ENCODE assay signal across 8 cellular contexts in genomic region chr1:198937231-198938031, GRCh38.
A peak's percentile ranks its signal among the peaks of the same experiment; 100 is the strongest.
DNase-seq lines count a peak whose midpoint lies in the region; ATAC-seq and TF ChIP-seq lines count a peak whose summit lies in the region.

No MANE protein-coding gene starts in this region.

- H3K27me3 ChIP-seq in vagina, result no peaks in the 10 kb centered on the region

- H3K27me3 Mint-ChIP-seq in activated T-helper 2 cell treated with anti-CD3 and anti-CD28 coated beads, Interferon-gamma antibody, Interleukin-2, Interleukin-4, amounts not matched to agents 10 μg/mL and 5 μg/mL and 100 μg/mL, durations not matched to agents 14 hours and 24 hours and 36 hours (ENCODE audit: low read depth), result no peaks in the 10 kb centered on the region
- no peaks in the 10 kb centered on the region for H3K27me3 Mint-ChIP-seq in neural crest cell (ENCODE audit: low read depth)

- H3K27ac Mint-ChIP-seq in activated T-helper 2 cell treated with anti-CD3 and anti-CD28 coated beads, Interferon-gamma antibody, Interleukin-2, Interleukin-4, amounts not matched to agents 10 μg/mL and 5 μg/mL and 100 μg/mL, durations not matched to agents 14 hours and 24 hours and 36 hours, result peak overlapping the region; percentile 93
- peak overlapping the region; percentile 94 for H3K27ac Mint-ChIP-seq in neural crest cell (ENCODE audit: unreplicated experiment)

- peaks cover 15% of the 10 kb centered on the region for H3K36me3 Mint-ChIP-seq in activated T-helper 2 cell treated with anti-CD3 and anti-CD28 coated beads, Interferon-gamma antibody, Interleukin-2, Interleukin-4, amounts not matched to agents 10 μg/mL and 5 μg/mL and 100 μg/mL, durations not matched to agents 14 hours and 24 hours and 36 hours (ENCODE audit: low read depth)
- H3K36me3 Mint-ChIP-seq in neural crest cell (ENCODE audit: low read depth), result no peaks in the 10 kb centered on the region

- H3K4me3 Mint-ChIP-seq in activated T-helper 2 cell treated with anti-CD3 and anti-CD28 coated beads, Interferon-gamma antibody, Interleukin-2, Interleukin-4, amounts not matched to agents 10 μg/mL and 5 μg/mL and 100 μg/mL, durations not matched to agents 14 hours and 24 hours and 36 hours (ENCODE audit: low read depth), result no peak overlapping the region
- H3K4me3 Mint-ChIP-seq in neural crest cell, result no peak overlapping the region

- no peaks in the 10 kb centered on the region for H3K9me3 ChIP-seq in vagina

- TF ChIP-seq POLR2A in vagina (IDR thresholded peaks at IDR 0.05), result peak in 1 of 2 donors; percentile 49

- no peaks in the 10 kb centered on the region for H3K36me3 ChIP-seq in vagina

- H3K27ac ChIP-seq in vagina, result peak overlapping the region; percentile 27

- peaks cover 9% of the 10 kb centered on the region for H3K4me1 ChIP-seq in vagina

- DNase-seq in DMS 273 treated with DMSO at 0.1 percent for 48 hours (lab: John Stamatoyannopoulos, UW), result peak; percentile 47
- DNase-seq in NCI-H82 (lab: John Stamatoyannopoulos, UW), result peak; percentile 85
- peak; percentile 66 for DNase-seq in activated T-helper 2 cell treated with anti-CD3 and anti-CD28 coated beads, Interferon-gamma antibody, Interleukin-2, Interleukin-4, amounts not matched to agents 10 μg/mL and 5 μg/mL and 100 μg/mL, durations not matched to agents 14 hours and 24 hours and 36 hours (ENCODE audit: low spot score)
- peak; percentile 94 for DNase-seq in fibroblast of villous mesenchyme (ENCODE audit: low read depth)
- DNase-seq in neural crest cell (ENCODE audit: low read depth, low spot score), result peak; percentile 26
- DNase-seq in vagina (ENCODE audit: extremely low spot score in 2 of 2), result no peak

- peak; percentile 86 for ATAC-seq in GM19452 (IDR thresholded peaks at IDR 0.05; ENCODE audit: unreplicated experiment)
- ATAC-seq in HG03520 (IDR thresholded peaks at IDR 0.05; ENCODE audit: unreplicated experiment), result peak; percentile 90

- peaks cover 12% of the 10 kb centered on the region for H3K9me3 Mint-ChIP-seq in activated T-helper 2 cell treated with anti-CD3 and anti-CD28 coated beads, Interferon-gamma antibody, Interleukin-2, Interleukin-4, amounts not matched to agents 10 μg/mL and 5 μg/mL and 100 μg/mL, durations not matched to agents 14 hours and 24 hours and 36 hours
- H3K9me3 Mint-ChIP-seq in neural crest cell, result no peaks in the 10 kb centered on the region

- peaks cover 30% of the 10 kb centered on the region for H3K4me1 Mint-ChIP-seq in activated T-helper 2 cell treated with anti-CD3 and anti-CD28 coated beads, Interferon-gamma antibody, Interleukin-2, Interleukin-4, amounts not matched to agents 10 μg/mL and 5 μg/mL and 100 μg/mL, durations not matched to agents 14 hours and 24 hours and 36 hours (ENCODE audit: low read depth)
- H3K4me1 Mint-ChIP-seq in neural crest cell, result peaks cover 21% of the 10 kb centered on the region

- intact Hi-C loops in activated T-helper 2 cell treated with anti-CD3 and anti-CD28 coated beads, Interferon-gamma antibody, Interleukin-2, Interleukin-4, amounts not matched to agents 10 μg/mL and 5 μg/mL and 100 μg/mL, durations not matched to agents 14 hours and 24 hours and 36 hours (cut with micrococcal nuclease), result loop anchor here (1.0 to 5.0 kb wide), 10 partner anchors 40 to 306 kb away; no protein-coding TSS in a partner anchor
- intact Hi-C loops in vagina (cut with DNase I), result no loop called here

- TF ChIP-seq CTCF in fibroblast of villous mesenchyme (IDR thresholded peaks at IDR 0.05; ENCODE audit: insufficient read depth, low read depth, low read length), result no peak
- no peak for TF ChIP-seq CTCF in neural crest cell (conservative IDR thresholded peaks at IDR 0.05)
- TF ChIP-seq CTCF in vagina (IDR thresholded peaks at IDR 0.05), result no peak

- H3K4me3 ChIP-seq in fibroblast of villous mesenchyme (ENCODE audit: low read depth, low read length), result peak overlapping the region; percentile 80
- peak overlapping the region; percentile 44 to 47 for H3K4me3 ChIP-seq in vagina

Comparison
In these comparisons a context has a peak if more than half of its experiments do, and no peak if none do; other contexts are left out.
1. DNase-seq: peak in DMS 273 treated with DMSO at 0.1 percent for 48 hours (single experiment), NCI-H82 (single experiment), activated T-helper 2 cell treated with anti-CD3 and anti-CD28 coated beads, Interferon-gamma antibody, Interleukin-2, Interleukin-4, amounts not matched to agents 10 μg/mL and 5 μg/mL and 100 μg/mL, durations not matched to agents 14 hours and 24 hours and 36 hours (single experiment), fibroblast of villous mesenchyme (single experiment) and neural crest cell (single experiment); none in vagina (0 of 2).